In the genomic region with DNA sequence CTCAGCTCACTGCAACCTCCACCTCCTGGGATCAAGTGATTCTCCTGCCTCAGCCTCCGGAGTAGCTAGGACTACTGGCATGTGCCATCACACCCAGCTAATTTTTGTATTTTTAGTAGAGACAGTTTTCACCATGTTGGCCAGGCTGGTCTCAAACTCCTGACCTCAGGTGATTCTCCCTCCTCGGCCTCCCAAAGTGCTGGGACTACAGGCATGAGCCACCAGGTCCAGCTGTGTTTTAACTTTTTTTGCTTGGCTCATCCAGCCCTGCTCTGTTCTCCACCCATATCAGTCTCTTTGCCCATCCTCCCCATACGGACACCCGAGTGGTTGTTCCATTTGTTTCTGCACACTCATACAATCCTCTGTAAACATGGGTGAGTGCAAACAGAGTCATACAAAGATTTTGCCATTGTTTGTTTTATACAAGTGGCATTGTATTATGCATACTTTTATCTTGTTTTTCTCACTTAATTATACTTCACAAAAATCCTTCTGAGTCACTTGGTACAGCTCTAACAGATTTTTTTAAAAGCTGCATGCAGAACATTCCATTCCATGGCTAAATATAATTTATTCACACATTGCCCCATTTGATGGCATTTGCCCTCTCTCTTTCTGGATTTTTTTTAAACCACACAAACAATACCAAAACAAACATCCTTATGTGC, we compare ENCODE assay signal across 1 cellular context.
A peak's percentile ranks its signal among the peaks of the same experiment; 100 is the strongest.
TF ChIP-seq lines count a peak whose summit lies in the region.

No MANE protein-coding gene starts in this region.

TF ChIP-seq in HepG2, 621 proteins besides CTCF, POLR2A, EP300 and RAD21 (continued from another document and continues in another):
- TF ChIP-seq, protein P1, sequence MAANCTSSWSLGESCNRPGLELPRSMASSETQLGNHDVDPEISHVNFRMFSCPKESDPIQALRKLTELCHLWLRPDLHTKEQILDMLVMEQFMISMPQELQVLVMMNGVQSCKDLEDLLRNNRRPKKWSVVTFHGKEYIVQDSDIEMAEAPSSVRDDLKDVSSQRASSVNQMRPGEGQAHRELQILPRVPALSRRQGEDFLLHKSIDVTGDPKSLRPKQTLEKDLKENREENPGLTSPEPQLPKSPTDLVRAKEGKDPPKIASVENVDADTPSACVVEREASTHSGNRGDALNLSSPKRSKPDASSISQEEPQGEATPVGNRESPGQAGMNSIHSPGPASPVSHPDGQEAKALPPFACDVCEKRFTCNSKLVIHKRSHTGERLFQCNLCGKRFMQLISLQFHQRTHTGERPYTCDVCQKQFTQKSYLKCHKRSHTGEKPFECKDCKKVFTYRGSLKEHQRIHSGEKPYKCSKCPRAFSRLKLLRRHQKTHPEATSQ (CRISPR knock-in tag; IDR thresholded peaks at IDR 0.05; ENCODE audit: borderline replicate concordance), result no peak
- no peak for TF ChIP-seq ZNF24 (IDR thresholded peaks at IDR 0.05)
- no peak for TF ChIP-seq HNF4A (CRISPR knock-in tag; IDR thresholded peaks at IDR 0.05)
- peak; percentile 46; the same call in 1 of the 2 replicates for TF ChIP-seq JUNB (CRISPR knock-in tag; IDR thresholded peaks at IDR 0.05; ENCODE audit: borderline replicate concordance)
- no peak for TF ChIP-seq ZNF672 (CRISPR knock-in tag; IDR thresholded peaks at IDR 0.05)
- no peak for TF ChIP-seq NONO (IDR thresholded peaks at IDR 0.05)
- TF ChIP-seq NONO (CRISPR knock-in tag; conservative IDR thresholded peaks at IDR 0.05), result peak; percentile 25; the same call in 1 of the 2 replicates
- no peak for TF ChIP-seq RELA (CRISPR knock-in tag; IDR thresholded peaks at IDR 0.05)
- no peak for TF ChIP-seq NBN (conservative IDR thresholded peaks at IDR 0.05)
- no peak for TF ChIP-seq RCOR2 (CRISPR knock-in tag; IDR thresholded peaks at IDR 0.05)
- no peak for TF ChIP-seq ZNF546 (CRISPR knock-in tag; conservative IDR thresholded peaks at IDR 0.05)
- TF ChIP-seq CBX5 (CRISPR knock-in tag; IDR thresholded peaks at IDR 0.05; ENCODE audit: borderline replicate concordance), result 0 out of 2 replicates have a peak, but pooled peaks have one; percentile 41
- TF ChIP-seq ZNF281 (CRISPR knock-in tag; IDR thresholded peaks at IDR 0.05; ENCODE audit: borderline replicate concordance), result peak; percentile 57; the same call in 1 of the 2 replicates
- no peak for TF ChIP-seq SMC3 (IDR thresholded peaks at IDR 0.05; ENCODE audit: low read length)
- TF ChIP-seq ZFY (CRISPR knock-in tag; IDR thresholded peaks at IDR 0.05), result 0 out of 2 replicates have a peak, but pooled peaks have one; percentile 16
- TF ChIP-seq MLX (CRISPR knock-in tag; IDR thresholded peaks at IDR 0.05), result no peak
- TF ChIP-seq ZNF224 (CRISPR knock-in tag; IDR thresholded peaks at IDR 0.05), result no peak
- TF ChIP-seq ZNF263 (CRISPR knock-in tag; IDR thresholded peaks at IDR 0.05), result 0 out of 2 replicates have a peak, but pooled peaks have one; percentile 17
- 0 out of 2 replicates have a peak, but pooled peaks have one; percentile 44 for TF ChIP-seq RFXAP (CRISPR knock-in tag; IDR thresholded peaks at IDR 0.05; ENCODE audit: borderline replicate concordance)
- TF ChIP-seq MTA1 (CRISPR knock-in tag; IDR thresholded peaks at IDR 0.05; ENCODE audit: borderline replicate concordance), result 0 out of 2 replicates have a peak, but pooled peaks have one; percentile 31
- TF ChIP-seq ZNF660 (CRISPR knock-in tag; IDR thresholded peaks at IDR 0.05; ENCODE audit: borderline replicate concordance, low read depth), result no peak
- TF ChIP-seq ZNF737 (CRISPR knock-in tag; IDR thresholded peaks at IDR 0.05; ENCODE audit: borderline replicate concordance), result no peak
- TF ChIP-seq, protein P2, sequence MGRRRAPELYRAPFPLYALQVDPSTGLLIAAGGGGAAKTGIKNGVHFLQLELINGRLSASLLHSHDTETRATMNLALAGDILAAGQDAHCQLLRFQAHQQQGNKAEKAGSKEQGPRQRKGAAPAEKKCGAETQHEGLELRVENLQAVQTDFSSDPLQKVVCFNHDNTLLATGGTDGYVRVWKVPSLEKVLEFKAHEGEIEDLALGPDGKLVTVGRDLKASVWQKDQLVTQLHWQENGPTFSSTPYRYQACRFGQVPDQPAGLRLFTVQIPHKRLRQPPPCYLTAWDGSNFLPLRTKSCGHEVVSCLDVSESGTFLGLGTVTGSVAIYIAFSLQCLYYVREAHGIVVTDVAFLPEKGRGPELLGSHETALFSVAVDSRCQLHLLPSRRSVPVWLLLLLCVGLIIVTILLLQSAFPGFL (CRISPR knock-in tag; IDR thresholded peaks at IDR 0.05), result no peak
- TF ChIP-seq, protein P3, sequence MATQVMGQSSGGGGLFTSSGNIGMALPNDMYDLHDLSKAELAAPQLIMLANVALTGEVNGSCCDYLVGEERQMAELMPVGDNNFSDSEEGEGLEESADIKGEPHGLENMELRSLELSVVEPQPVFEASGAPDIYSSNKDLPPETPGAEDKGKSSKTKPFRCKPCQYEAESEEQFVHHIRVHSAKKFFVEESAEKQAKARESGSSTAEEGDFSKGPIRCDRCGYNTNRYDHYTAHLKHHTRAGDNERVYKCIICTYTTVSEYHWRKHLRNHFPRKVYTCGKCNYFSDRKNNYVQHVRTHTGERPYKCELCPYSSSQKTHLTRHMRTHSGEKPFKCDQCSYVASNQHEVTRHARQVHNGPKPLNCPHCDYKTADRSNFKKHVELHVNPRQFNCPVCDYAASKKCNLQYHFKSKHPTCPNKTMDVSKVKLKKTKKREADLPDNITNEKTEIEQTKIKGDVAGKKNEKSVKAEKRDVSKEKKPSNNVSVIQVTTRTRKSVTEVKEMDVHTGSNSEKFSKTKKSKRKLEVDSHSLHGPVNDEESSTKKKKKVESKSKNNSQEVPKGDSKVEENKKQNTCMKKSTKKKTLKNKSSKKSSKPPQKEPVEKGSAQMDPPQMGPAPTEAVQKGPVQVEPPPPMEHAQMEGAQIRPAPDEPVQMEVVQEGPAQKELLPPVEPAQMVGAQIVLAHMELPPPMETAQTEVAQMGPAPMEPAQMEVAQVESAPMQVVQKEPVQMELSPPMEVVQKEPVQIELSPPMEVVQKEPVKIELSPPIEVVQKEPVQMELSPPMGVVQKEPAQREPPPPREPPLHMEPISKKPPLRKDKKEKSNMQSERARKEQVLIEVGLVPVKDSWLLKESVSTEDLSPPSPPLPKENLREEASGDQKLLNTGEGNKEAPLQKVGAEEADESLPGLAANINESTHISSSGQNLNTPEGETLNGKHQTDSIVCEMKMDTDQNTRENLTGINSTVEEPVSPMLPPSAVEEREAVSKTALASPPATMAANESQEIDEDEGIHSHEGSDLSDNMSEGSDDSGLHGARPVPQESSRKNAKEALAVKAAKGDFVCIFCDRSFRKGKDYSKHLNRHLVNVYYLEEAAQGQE (IDR thresholded peaks at IDR 0.05; ENCODE audit: borderline replicate concordance in 1 of 2, low read depth in 1 of 2, low read length in 2 of 2), result no peak
- TF ChIP-seq ZBTB8A (CRISPR knock-in tag; IDR thresholded peaks at IDR 0.05; ENCODE audit: borderline replicate concordance, low read depth), result no peak; the same call in 1 of the 2 replicates
- TF ChIP-seq, protein P4, sequence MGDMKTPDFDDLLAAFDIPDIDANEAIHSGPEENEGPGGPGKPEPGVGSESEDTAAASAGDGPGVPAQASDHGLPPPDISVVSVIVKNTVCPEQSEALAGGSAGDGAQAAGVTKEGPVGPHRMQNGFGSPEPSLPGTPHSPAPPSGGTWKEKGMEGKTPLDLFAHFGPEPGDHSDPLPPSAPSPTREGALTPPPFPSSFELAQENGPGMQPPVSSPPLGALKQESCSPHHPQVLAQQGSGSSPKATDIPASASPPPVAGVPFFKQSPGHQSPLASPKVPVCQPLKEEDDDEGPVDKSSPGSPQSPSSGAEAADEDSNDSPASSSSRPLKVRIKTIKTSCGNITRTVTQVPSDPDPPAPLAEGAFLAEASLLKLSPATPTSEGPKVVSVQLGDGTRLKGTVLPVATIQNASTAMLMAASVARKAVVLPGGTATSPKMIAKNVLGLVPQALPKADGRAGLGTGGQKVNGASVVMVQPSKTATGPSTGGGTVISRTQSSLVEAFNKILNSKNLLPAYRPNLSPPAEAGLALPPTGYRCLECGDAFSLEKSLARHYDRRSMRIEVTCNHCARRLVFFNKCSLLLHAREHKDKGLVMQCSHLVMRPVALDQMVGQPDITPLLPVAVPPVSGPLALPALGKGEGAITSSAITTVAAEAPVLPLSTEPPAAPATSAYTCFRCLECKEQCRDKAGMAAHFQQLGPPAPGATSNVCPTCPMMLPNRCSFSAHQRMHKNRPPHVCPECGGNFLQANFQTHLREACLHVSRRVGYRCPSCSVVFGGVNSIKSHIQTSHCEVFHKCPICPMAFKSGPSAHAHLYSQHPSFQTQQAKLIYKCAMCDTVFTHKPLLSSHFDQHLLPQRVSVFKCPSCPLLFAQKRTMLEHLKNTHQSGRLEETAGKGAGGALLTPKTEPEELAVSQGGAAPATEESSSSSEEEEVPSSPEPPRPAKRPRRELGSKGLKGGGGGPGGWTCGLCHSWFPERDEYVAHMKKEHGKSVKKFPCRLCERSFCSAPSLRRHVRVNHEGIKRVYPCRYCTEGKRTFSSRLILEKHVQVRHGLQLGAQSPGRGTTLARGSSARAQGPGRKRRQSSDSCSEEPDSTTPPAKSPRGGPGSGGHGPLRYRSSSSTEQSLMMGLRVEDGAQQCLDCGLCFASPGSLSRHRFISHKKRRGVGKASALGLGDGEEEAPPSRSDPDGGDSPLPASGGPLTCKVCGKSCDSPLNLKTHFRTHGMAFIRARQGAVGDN (CRISPR knock-in tag; IDR thresholded peaks at IDR 0.05), result peak; percentile 52
- TF ChIP-seq, protein P5, sequence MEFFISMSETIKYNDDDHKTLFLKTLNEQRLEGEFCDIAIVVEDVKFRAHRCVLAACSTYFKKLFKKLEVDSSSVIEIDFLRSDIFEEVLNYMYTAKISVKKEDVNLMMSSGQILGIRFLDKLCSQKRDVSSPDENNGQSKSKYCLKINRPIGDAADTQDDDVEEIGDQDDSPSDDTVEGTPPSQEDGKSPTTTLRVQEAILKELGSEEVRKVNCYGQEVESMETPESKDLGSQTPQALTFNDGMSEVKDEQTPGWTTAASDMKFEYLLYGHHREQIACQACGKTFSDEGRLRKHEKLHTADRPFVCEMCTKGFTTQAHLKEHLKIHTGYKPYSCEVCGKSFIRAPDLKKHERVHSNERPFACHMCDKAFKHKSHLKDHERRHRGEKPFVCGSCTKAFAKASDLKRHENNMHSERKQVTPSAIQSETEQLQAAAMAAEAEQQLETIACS (CRISPR knock-in tag; IDR thresholded peaks at IDR 0.05), result no peak
- no peak for TF ChIP-seq ZNF615 (CRISPR knock-in tag; IDR thresholded peaks at IDR 0.05; ENCODE audit: borderline replicate concordance)
- no peak for TF ChIP-seq NFYB (CRISPR knock-in tag; IDR thresholded peaks at IDR 0.05)
- no peak for TF ChIP-seq ATAD3A (CRISPR knock-in tag; IDR thresholded peaks at IDR 0.05)
- no peak for TF ChIP-seq MEF2D (CRISPR knock-in tag; IDR thresholded peaks at IDR 0.05)
- no peak for TF ChIP-seq ZNF567 (CRISPR knock-in tag; IDR thresholded peaks at IDR 0.05; ENCODE audit: borderline replicate concordance)
- TF ChIP-seq RFXANK (CRISPR knock-in tag; IDR thresholded peaks at IDR 0.05), result no peak
- TF ChIP-seq, protein P6, sequence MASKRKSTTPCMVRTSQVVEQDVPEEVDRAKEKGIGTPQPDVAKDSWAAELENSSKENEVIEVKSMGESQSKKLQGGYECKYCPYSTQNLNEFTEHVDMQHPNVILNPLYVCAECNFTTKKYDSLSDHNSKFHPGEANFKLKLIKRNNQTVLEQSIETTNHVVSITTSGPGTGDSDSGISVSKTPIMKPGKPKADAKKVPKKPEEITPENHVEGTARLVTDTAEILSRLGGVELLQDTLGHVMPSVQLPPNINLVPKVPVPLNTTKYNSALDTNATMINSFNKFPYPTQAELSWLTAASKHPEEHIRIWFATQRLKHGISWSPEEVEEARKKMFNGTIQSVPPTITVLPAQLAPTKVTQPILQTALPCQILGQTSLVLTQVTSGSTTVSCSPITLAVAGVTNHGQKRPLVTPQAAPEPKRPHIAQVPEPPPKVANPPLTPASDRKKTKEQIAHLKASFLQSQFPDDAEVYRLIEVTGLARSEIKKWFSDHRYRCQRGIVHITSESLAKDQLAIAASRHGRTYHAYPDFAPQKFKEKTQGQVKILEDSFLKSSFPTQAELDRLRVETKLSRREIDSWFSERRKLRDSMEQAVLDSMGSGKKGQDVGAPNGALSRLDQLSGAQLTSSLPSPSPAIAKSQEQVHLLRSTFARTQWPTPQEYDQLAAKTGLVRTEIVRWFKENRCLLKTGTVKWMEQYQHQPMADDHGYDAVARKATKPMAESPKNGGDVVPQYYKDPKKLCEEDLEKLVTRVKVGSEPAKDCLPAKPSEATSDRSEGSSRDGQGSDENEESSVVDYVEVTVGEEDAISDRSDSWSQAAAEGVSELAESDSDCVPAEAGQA (IDR thresholded peaks at IDR 0.05; ENCODE audit: low read depth), result no peak
- TF ChIP-seq, protein P6 (CRISPR knock-in tag; IDR thresholded peaks at IDR 0.05; ENCODE audit: borderline replicate concordance), result no peak
